9 cellular contexts compared by ENCODE assay signal in genomic region chr9:127974769-127975261, GRCh38. TPM values are rescaled to one million over a fixed set of nuclear protein-coding genes. Genes with fewer than 3 reads are reported as not detected.
A peak's percentile ranks its signal among the peaks of the same experiment; 100 is the strongest.
DNase-seq lines count a peak whose midpoint lies in the region; FAIRE-seq and TF ChIP-seq lines count a peak whose summit lies in the region.
"Had no signal": no experiment of that assay in that cellular context is flagged by ENCODE, and none has a peak within 500 bp of the region (broad histone marks: within the 10 kb centered on the region; RNA-seq: fewer than 3 reads in every experiment).

No MANE protein-coding gene starts in this region.

- TF ChIP-seq CTCF in HEK293 (tag by site-specific recombination; IDR thresholded peaks at IDR 0.05) (no peak), stomach (IDR thresholded peaks at IDR 0.05) (no peak), brain microvascular endothelial cell (IDR thresholded peaks at IDR 0.05; ENCODE audit: low read depth, low read length, missing control alignments) (no peak), GM20000 (IDR thresholded peaks at IDR 0.05; ENCODE audit: extremely low read depth, missing control alignments) (no peak), D721Med (IDR thresholded peaks at IDR 0.05; ENCODE audit: insufficient read depth, missing control alignments) (no peak)

- H3K36me3 Mint-ChIP-seq in activated T-helper 2 cell treated with anti-CD3 and anti-CD28 coated beads, Interferon-gamma antibody, Interleukin-2, Interleukin-4, amounts not matched to agents 10 μg/mL and 5 μg/mL and 100 μg/mL, durations not matched to agents 14 hours and 24 hours and 36 hours (ENCODE audit: low read depth) = peaks cover 34% of the 10 kb centered on the region

- no peak for DNase-seq in activated T-helper 2 cell treated with anti-CD3 and anti-CD28 coated beads, Interferon-gamma antibody, Interleukin-2, Interleukin-4, amounts not matched to agents 10 μg/mL and 5 μg/mL and 100 μg/mL, durations not matched to agents 14 hours and 24 hours and 36 hours (ENCODE audit: low spot score)
- no peak for DNase-seq in stomach
- no peak for DNase-seq in HAP-1 (ENCODE audit: low spot score in 2 of 2)
- DNase-seq in brain microvascular endothelial cell = no peak
- DNase-seq in GM20000 (ENCODE audit: low spot score) = no peak
- DNase-seq in D721Med (ENCODE audit: insufficient read length, low spot score) = no peak

- WGBS in stomach, 5 donors = 37 to 58% (median 49%) methylated on average over 7 to 10 of the region's 10 CpGs

- in situ Hi-C loops in HAP-1 (cut with MboI; ENCODE audit: low sequenced_read_pairs) = no loop called here
- in situ Hi-C loops in brain microvascular endothelial cell (cut with HindIII; ENCODE audit: low pct_ligation_motif_present, low sequenced_read_pairs) = no loop called here

- intact Hi-C loops in activated T-helper 2 cell treated with anti-CD3 and anti-CD28 coated beads, Interferon-gamma antibody, Interleukin-2, Interleukin-4, amounts not matched to agents 10 μg/mL and 5 μg/mL and 100 μg/mL, durations not matched to agents 14 hours and 24 hours and 36 hours (cut with micrococcal nuclease) = no loop called here
- intact Hi-C loops in stomach (cut with DNase I; ENCODE audit: low total_unique reads) = no loop called here

- TF ChIP-seq EP300 in stomach (IDR thresholded peaks at IDR 0.05) = no peak

- peak overlapping the region; percentile 90 for H3K4me3 Mint-ChIP-seq in activated T-helper 2 cell treated with anti-CD3 and anti-CD28 coated beads, Interferon-gamma antibody, Interleukin-2, Interleukin-4, amounts not matched to agents 10 μg/mL and 5 μg/mL and 100 μg/mL, durations not matched to agents 14 hours and 24 hours and 36 hours (ENCODE audit: low read depth)

- peaks cover 13% of the 10 kb centered on the region for H3K4me1 ChIP-seq in HEK293 (ENCODE audit: control insufficient read depth, insufficient read depth, low read length)
- peaks cover 21% of the 10 kb centered on the region for H3K4me1 ChIP-seq in iPS-15b (ENCODE audit: control insufficient read depth, insufficient read depth, low read length)
- H3K4me1 ChIP-seq in stomach = peaks cover 89 to 100% (median 99%) of the 10 kb centered on the region in 4 donors
- peaks cover 15% of the 10 kb centered on the region for H3K4me1 ChIP-seq in HAP-1

- H3K9me3 ChIP-seq in HEK293 (ENCODE audit: control insufficient read depth, insufficient read depth, low read depth, low read length) = no peaks in the 10 kb centered on the region
- no peaks in the 10 kb centered on the region for H3K9me3 ChIP-seq in iPS-15b (ENCODE audit: control insufficient read depth, insufficient read depth, low read length)
- H3K9me3 ChIP-seq in stomach = no peaks in the 10 kb centered on the region
- H3K9me3 ChIP-seq in HAP-1 = no peaks in the 10 kb centered on the region

- peaks cover 0 to 3% of the 10 kb centered on the region in 2 experiments; a peak in 1 of 3 replicates for H3K36me3 ChIP-seq in HEK293 (ENCODE audit: control insufficient read depth in 2 of 2, insufficient read depth in 1 of 2, low read length in 2 of 2)
- peaks cover 3% of the 10 kb centered on the region for H3K36me3 ChIP-seq in iPS-15b (ENCODE audit: control insufficient read depth, insufficient read depth, low read length)
- H3K36me3 ChIP-seq in stomach = no peaks in the 10 kb centered on the region
- no peaks in the 10 kb centered on the region; the same call in 1 of the 2 replicates for H3K36me3 ChIP-seq in HAP-1 (replicated peaks)
- H3K36me3 ChIP-seq in brain microvascular endothelial cell (replicated peaks) = no peaks in the 10 kb centered on the region

- peak overlapping the region; percentile 16 for H3K9ac ChIP-seq in iPS-15b (ENCODE audit: low read depth, low read length)

- CTCF ChIA-PET in HEK293 (lab: Yijun Ruan, JAX) = no interaction called here

- H3K27ac Mint-ChIP-seq in activated T-helper 2 cell treated with anti-CD3 and anti-CD28 coated beads, Interferon-gamma antibody, Interleukin-2, Interleukin-4, amounts not matched to agents 10 μg/mL and 5 μg/mL and 100 μg/mL, durations not matched to agents 14 hours and 24 hours and 36 hours = peak overlapping the region; percentile 77

- H3K9me3 Mint-ChIP-seq in activated T-helper 2 cell treated with anti-CD3 and anti-CD28 coated beads, Interferon-gamma antibody, Interleukin-2, Interleukin-4, amounts not matched to agents 10 μg/mL and 5 μg/mL and 100 μg/mL, durations not matched to agents 14 hours and 24 hours and 36 hours = no peaks in the 10 kb centered on the region

- POLR2A ChIA-PET in HEK293 (lab: Yijun Ruan, JAX) = interaction anchor here (0.8 kb wide), 1 partner anchor 9 kb away, joined by 6 read pairs; no protein-coding TSS in a partner anchor

- no peak overlapping the region for H3K27ac ChIP-seq in HEK293 (ENCODE audit: extremely low read depth, low read depth, low read length)
- H3K27ac ChIP-seq in stomach = peak overlapping the region; percentile 38 to 99 (median 94)
- no peak overlapping the region for H3K27ac ChIP-seq in brain microvascular endothelial cell

- H3K27me3 ChIP-seq in iPS-15b (ENCODE audit: control insufficient read depth, insufficient read depth, low read length) (no peaks in the 10 kb centered on the region), stomach (no peaks in the 10 kb centered on the region), HAP-1 (ENCODE audit: low read depth) (no peaks in the 10 kb centered on the region), brain microvascular endothelial cell (replicated peaks) (no peaks in the 10 kb centered on the region)

- FAIRE-seq in D721Med (lab: Jason Lieb, UNC) = no peak
- FAIRE-seq: GM12892 had no signal

- peaks cover 71% of the 10 kb centered on the region for H3K4me1 Mint-ChIP-seq in activated T-helper 2 cell treated with anti-CD3 and anti-CD28 coated beads, Interferon-gamma antibody, Interleukin-2, Interleukin-4, amounts not matched to agents 10 μg/mL and 5 μg/mL and 100 μg/mL, durations not matched to agents 14 hours and 24 hours and 36 hours (ENCODE audit: low read depth)

- H3K27me3 Mint-ChIP-seq in activated T-helper 2 cell treated with anti-CD3 and anti-CD28 coated beads, Interferon-gamma antibody, Interleukin-2, Interleukin-4, amounts not matched to agents 10 μg/mL and 5 μg/mL and 100 μg/mL, durations not matched to agents 14 hours and 24 hours and 36 hours (ENCODE audit: low read depth) = no peaks in the 10 kb centered on the region

- TF ChIP-seq POLR2A in stomach (IDR thresholded peaks at IDR 0.05) = no peak

- no peak overlapping the region for H3K4me3 ChIP-seq in HEK293 (ENCODE audit: low read depth, low read length)
- H3K4me3 ChIP-seq in iPS-15b (ENCODE audit: low read depth, low read length) = no peak overlapping the region
- H3K4me3 ChIP-seq in stomach = peak overlapping the region; percentile 2 to 91 (median 90)
- no peak overlapping the region for H3K4me3 ChIP-seq in HAP-1
- no peak overlapping the region for H3K4me3 ChIP-seq in brain microvascular endothelial cell (ENCODE audit: low read depth, low read length)

TF ChIP-seq in HEK293, 187 proteins besides CTCF, POLR2A, EP300 and RAD21:
- TF ChIP-seq ZNF266 (tag by site-specific recombination; IDR thresholded peaks at IDR 0.05; ENCODE audit: low read depth) (no peak), ZBTB17 (tag by site-specific recombination; IDR thresholded peaks at IDR 0.05) (0 out of 2 replicates have a peak, but pooled peaks have one; percentile 25), GLIS1 (tag by site-specific recombination; IDR thresholded peaks at IDR 0.05) (peak; percentile 80)

RNA-seq across cellular contexts. Expression of gene EEIG1, which starts 6.0 kb away (rescaled TPM):
- 43.8 and 53.3 TPM in 2 replicates for total RNA-seq in activated T-helper 2 cell treated with anti-CD3 and anti-CD28 coated beads, Interferon-gamma antibody, Interleukin-2, Interleukin-4, amounts not matched to agents 10 μg/mL and 5 μg/mL and 100 μg/mL, durations not matched to agents 14 hours and 24 hours and 36 hours
- 100 to 1,000 TPM in 2 of 5 donors, 10 to 100 TPM in 3; 26.3 to 406 (median 83.4) TPM for total RNA-seq in stomach
- 100 to 1,000 TPM in 1 of 3 donors, 10 to 100 TPM in 2; 24.4 to 118 (median 38.5) TPM for polyA plus RNA-seq in stomach

RNA-seq across cellular contexts. Expression of gene DPM2, which starts 37.2 kb away (rescaled TPM):
- total RNA-seq in activated T-helper 2 cell treated with anti-CD3 and anti-CD28 coated beads, Interferon-gamma antibody, Interleukin-2, Interleukin-4, amounts not matched to agents 10 μg/mL and 5 μg/mL and 100 μg/mL, durations not matched to agents 14 hours and 24 hours and 36 hours = 55.7 and 57.4 TPM in 2 replicates
- 10 to 100 TPM in 4 of 5 donors, 1 to 10 TPM in 1; 1.7 to 98.2 (median 55.4) TPM for total RNA-seq in stomach
- 10 to 100 TPM; 27.0 to 38.0 (median 32.5) TPM for polyA plus RNA-seq in stomach

RNA-seq across cellular contexts. Expression of gene PIP5KL1, which starts 44.2 kb away (rescaled TPM):
- 1.4 and 3.4 TPM in 2 replicates for total RNA-seq in activated T-helper 2 cell treated with anti-CD3 and anti-CD28 coated beads, Interferon-gamma antibody, Interleukin-2, Interleukin-4, amounts not matched to agents 10 μg/mL and 5 μg/mL and 100 μg/mL, durations not matched to agents 14 hours and 24 hours and 36 hours
- 10 to 100 TPM in 3 of 5 donors, under 1 TPM in 1, not detected in 1; 0.55 to 98.0 (median 19.1) TPM for total RNA-seq in stomach
- polyA plus RNA-seq in stomach = 1 to 10 TPM in 2 of 3 donors, under 1 TPM in 1; 0.50 to 3.3 (median 2.3) TPM

RNA-seq across cellular contexts. Expression of gene ST6GALNAC4, which starts 58.0 kb away (rescaled TPM):
- total RNA-seq in activated T-helper 2 cell treated with anti-CD3 and anti-CD28 coated beads, Interferon-gamma antibody, Interleukin-2, Interleukin-4, amounts not matched to agents 10 μg/mL and 5 μg/mL and 100 μg/mL, durations not matched to agents 14 hours and 24 hours and 36 hours = 25.6 and 28.7 TPM in 2 replicates
- 10 to 100 TPM in 3 of 5 donors, 1 to 10 TPM in 2; 3.7 to 33.6 (median 14.5) TPM for total RNA-seq in stomach
- 10 to 100 TPM; 10.5 to 14.2 (median 11.8) TPM for polyA plus RNA-seq in stomach

Comparison
In these comparisons a context has a peak if more than half of its experiments do, and no peak if none do; other contexts are left out.
1. H3K27ac ChIP-seq: peak in stomach (5 of 5); none in HEK293 (single experiment) and brain microvascular endothelial cell (single experiment).
2. H3K4me3 ChIP-seq: peak in stomach (4 of 4); none in HEK293 (single experiment), iPS-15b (single experiment), HAP-1 (single experiment) and brain microvascular endothelial cell (single experiment).